ENCODE assay signal across 18 cellular contexts in the genomic region with DNA sequence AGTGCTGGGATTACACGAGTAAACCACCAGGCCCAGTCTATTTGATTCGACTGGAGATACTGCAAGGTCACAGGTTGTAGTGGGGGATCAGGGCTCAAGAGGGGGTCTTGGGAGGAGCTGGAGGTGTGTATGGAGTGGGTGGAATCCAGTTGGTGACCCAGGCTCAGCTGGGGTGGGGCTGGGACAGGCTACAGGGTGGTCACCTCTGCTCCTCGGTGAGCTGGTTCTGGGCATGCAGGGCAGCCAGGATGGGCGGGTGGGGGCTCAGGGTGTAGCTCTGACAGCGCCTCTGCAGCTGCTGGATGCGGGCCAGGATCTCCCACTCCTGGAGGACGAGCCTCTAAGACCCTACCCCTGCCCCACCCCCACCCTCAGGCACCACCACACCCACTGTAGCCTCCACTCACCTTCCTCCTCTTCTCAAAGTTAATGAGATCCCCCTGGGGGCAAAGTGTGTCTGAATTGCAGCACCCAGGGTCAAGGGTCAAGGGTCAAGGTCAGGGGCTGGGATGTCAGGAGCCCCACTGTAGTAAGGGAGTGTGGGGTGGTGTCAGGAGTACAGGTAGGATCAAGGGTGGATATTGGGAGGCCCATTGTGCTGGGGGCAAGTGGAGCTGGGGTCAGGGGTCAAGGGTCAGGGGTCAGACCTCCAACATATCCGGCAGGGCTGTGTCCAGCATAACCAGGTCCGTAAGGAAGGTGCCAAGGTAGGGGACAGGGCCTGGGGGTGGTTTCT. TPM values are rescaled to one million over a fixed set of nuclear protein-coding genes. Genes with fewer than 3 reads are reported as not detected.
DNase-seq lines count a peak whose midpoint lies in the region; ATAC-seq, FAIRE-seq and TF ChIP-seq lines count a peak whose summit lies in the region.
"Had no signal": no experiment of that assay in that cellular context is flagged by ENCODE, and none has a peak within 500 bp of the region (broad histone marks: within the 10 kb centered on the region; RNA-seq: fewer than 3 reads in every experiment).

No MANE protein-coding gene starts in this region.

- H3K9me3 Mint-ChIP-seq in Caco-2 (ENCODE audit: unreplicated experiment): no peaks in the 10 kb centered on the region
- H3K9me3 Mint-ChIP-seq: CD8-positive, alpha-beta memory T cell; IgD-negative memory B cell had no signal

- H3K27ac Mint-ChIP-seq in Caco-2 (ENCODE audit: unreplicated experiment): no peak overlapping the region
- H3K27ac Mint-ChIP-seq: CD8-positive, alpha-beta memory T cell had no signal

- no peak for TF ChIP-seq EP300 in A549 (IDR thresholded peaks at IDR 0.05)

- H3K4me1 ChIP-seq in A549 (no peaks in the 10 kb centered on the region), kidney (ENCODE audit: control insufficient read depth in 1 of 2, insufficient read depth in 1 of 2, low read depth in 1 of 2, low read length in 2 of 2) (no peaks in the 10 kb centered on the region), Caco-2 (no peaks in the 10 kb centered on the region)
- H3K4me1 ChIP-seq: BLaER1 had no signal

- TF ChIP-seq CTCF in A549 (IDR thresholded peaks at IDR 0.05) (no peak), kidney (IDR thresholded peaks at IDR 0.05; ENCODE audit: borderline replicate concordance, extremely low read depth, insufficient read depth) (no peak), Caco-2 (IDR thresholded peaks at IDR 0.05; ENCODE audit: insufficient read depth in 1 of 2, low read depth in 1 of 2, low read length in 1 of 2, severe bottlenecking in 1 of 2, unreplicated experiment in 1 of 2) (no peak)

- POLR2A ChIA-PET in A549 (lab: Yijun Ruan, JAX): no interaction called here
- POLR2A ChIA-PET in Caco-2 (lab: Charles Lee): interaction anchor here (0.6 to 0.9 kb wide), 2 partner anchors 18 to 89 kb away, joined by 3 to 9 read pairs; no protein-coding TSS in a partner anchor

- DNase-seq in A549 (ENCODE audit: low read depth in 1 of 2, low spot score in 1 of 2) (no peak), D341Med (ENCODE audit: low spot score) (peak; percentile 33), RPMI8226 (peak; percentile 1), kidney (peak; percentile 72), Caco-2 (no peak), Kasumi-1 (lab: John Stamatoyannopoulos, UW) (no peak)
- DNase-seq: AML-193; CD8-positive, alpha-beta memory T cell; DMS 273 treated with DMSO at 0.1 percent for 48 hours; HCEC 1CT had no signal

- no peak overlapping the region for H3K4me2 ChIP-seq in A549
- H3K4me2 ChIP-seq: BLaER1, KMS-11 had no signal

- H3K27ac ChIP-seq in A549 (no peak overlapping the region), kidney (ENCODE audit: low read depth in 2 of 2, low read length in 2 of 2) (no peak overlapping the region)
- H3K27ac ChIP-seq: BLaER1, KMS-11 had no signal

- WGBS in A549 (ENCODE audit: missing lambda C conversion rate): 74% methylated on average over 5 of the region's 9 CpGs

- no peak for FAIRE-seq in A549 (lab: Jason Lieb, UNC)
- FAIRE-seq in kidney (lab: Jason Lieb, UNC): no peak
- FAIRE-seq: GM12892 had no signal

- no peaks in the 10 kb centered on the region for H3K9me3 ChIP-seq in A549
- no peaks in the 10 kb centered on the region for H3K9me3 ChIP-seq in kidney (ENCODE audit: control insufficient read depth in 1 of 2, low read length in 2 of 2)
- no peaks in the 10 kb centered on the region for H3K9me3 ChIP-seq in Caco-2
- H3K9me3 ChIP-seq: BLaER1 had no signal

- intact Hi-C loops in kidney (cut with DNase I) (no loop called here), Caco-2 (cut with micrococcal nuclease; ENCODE audit: unreplicated experiment) (no loop called here)

- H3K36me3 ChIP-seq in kidney (ENCODE audit: control insufficient read depth in 1 of 2, insufficient read depth in 2 of 2, low read length in 2 of 2) (peaks cover 4 to 23% of the 10 kb centered on the region in 2 donors), Caco-2 (ENCODE audit: control insufficient read depth, insufficient read depth, low read length) (no peaks in the 10 kb centered on the region; the same call in none of the 2 replicates)
- H3K36me3 ChIP-seq: BLaER1 had no signal

- H3K36me3 Mint-ChIP-seq in Caco-2 (ENCODE audit: insufficient read depth, unreplicated experiment): peaks cover 15% of the 10 kb centered on the region
- H3K36me3 Mint-ChIP-seq: IgD-negative memory B cell had no signal

- BruUV-seq in Caco-2 (replicated peaks; lab: Mats Ljungman, UMichigan): no TSS peak

- H3K4me3 ChIP-seq in A549: no peak overlapping the region
- H3K4me3 ChIP-seq in kidney (ENCODE audit: low read length in 2 of 2): no peak overlapping the region
- H3K4me3 ChIP-seq in Caco-2 (ENCODE audit: low read depth, low read length): no peak overlapping the region
- H3K4me3 ChIP-seq: BLaER1 had no signal

- H3K4me3 Mint-ChIP-seq in Caco-2 (ENCODE audit: unreplicated experiment): no peak overlapping the region
- H3K4me3 Mint-ChIP-seq: CD8-positive, alpha-beta memory T cell; IgD-negative memory B cell had no signal

- no peak overlapping the region for H3K9ac ChIP-seq in kidney (ENCODE audit: low read length in 2 of 2)
- H3K9ac ChIP-seq: BLaER1, KMS-11 had no signal

- TF ChIP-seq POLR2A in A549 (IDR thresholded peaks at IDR 0.05; ENCODE audit: low read length): no peak

- no peaks in the 10 kb centered on the region for H3K27me3 Mint-ChIP-seq in Caco-2 (ENCODE audit: insufficient read depth, unreplicated experiment)
- H3K27me3 Mint-ChIP-seq: IgD-negative memory B cell had no signal

- no peaks in the 10 kb centered on the region for H3K27me3 ChIP-seq in Caco-2 (replicated peaks; ENCODE audit: control insufficient read depth, insufficient read depth, low read length)

- H3K4me1 Mint-ChIP-seq in Caco-2 (ENCODE audit: low read depth, unreplicated experiment): no peaks in the 10 kb centered on the region
- H3K4me1 Mint-ChIP-seq: CD8-positive, alpha-beta memory T cell; IgD-negative memory B cell had no signal

- CTCF ChIA-PET in A549 (lab: Yijun Ruan, JAX) (interaction anchor here (0.9 to 3.6 kb wide), 3 partner anchors 20 to 80 kb away, joined by 4 to 26 read pairs (median 4); a partner anchor contains a TSS), Caco-2 (lab: Charles Lee) (no interaction called here)

- ATAC-seq in A549: no peak; a peak in 1 of 6 replicates
- ATAC-seq in HG03342 (IDR thresholded peaks at IDR 0.05; ENCODE audit: unreplicated experiment): no peak

- TF ChIP-seq RAD21 in A549 (conservative IDR thresholded peaks at IDR 0.05 in 1 of 2, IDR thresholded peaks at IDR 0.05 in 1 of 2): no peak

TF ChIP-seq in A549, 52 proteins besides CTCF, POLR2A, EP300 and RAD21:
- TF ChIP-seq ESRRA (IDR thresholded peaks at IDR 0.05; ENCODE audit: borderline replicate concordance, low read length) (peak; percentile 63; the same call in 1 of the 2 replicates), RNF2 (IDR thresholded peaks at IDR 0.05; ENCODE audit: borderline replicate concordance, low read depth) (no peak), HOXA7 (CRISPR knock-in tag; IDR thresholded peaks at IDR 0.05) (no peak), HOXB5 (CRISPR knock-in tag; IDR thresholded peaks at IDR 0.05) (no peak)

RNA-seq across cellular contexts. Expression of a gene that starts 17.1 kb away (rescaled TPM):
- polyA plus RNA-seq in A549 (2011; rRNA removed) (1.5 and 1.8 TPM in 2 replicates), A549 (2017; fragmentation: RNase III; extraction: RNeasy Plus Mini Kit Qiagen cat#74134 plus additional on column Dnase treatment) (2.3 to 4.0 TPM (median 3.7 TPM) in 3 replicates), kidney (ENCODE audit: insufficient read depth, low read depth, low replicate concordance) (56.9 TPM)
- polyA plus RNA-seq in A549 (2012; cell fraction: cytosol; rRNA removed): 1.6 and 1.7 TPM in 2 replicates
- polyA plus RNA-seq in A549 (2012; cell fraction: nucleus; rRNA removed): 27.8 and 32.9 TPM in 2 replicates
- 1.5 and 2.0 TPM in 2 replicates for polyA minus RNA-seq in A549 (2011; rRNA and poly(A)+ RNA removed)
- total RNA-seq in kidney (126 TPM), Caco-2 (2022) (53.1 and 58.8 TPM in 2 replicates)
- total RNA-seq: CD8-positive, alpha-beta memory T cell; Daoy; H4 had no signal
- polyA plus RNA-seq: CD8-positive, alpha-beta memory T cell had no signal

RNA-seq across cellular contexts. Expression of a gene that starts 17.9 kb away (rescaled TPM):
- polyA plus RNA-seq in A549 (2011; rRNA removed) (4.4 and 5.2 TPM in 2 replicates), A549 (2017; fragmentation: RNase III; extraction: RNeasy Plus Mini Kit Qiagen cat#74134 plus additional on column Dnase treatment) (2.8 to 3.6 TPM (median 3.3 TPM) in 3 replicates), kidney (ENCODE audit: insufficient read depth, low read depth, low replicate concordance) (20.4 TPM)
- polyA plus RNA-seq in A549 (2012; cell fraction: cytosol; rRNA removed): 8.3 and 10.0 TPM in 2 replicates
- 19.3 and 20.0 TPM in 2 replicates for polyA plus RNA-seq in A549 (2012; cell fraction: nucleus; rRNA removed)
- polyA minus RNA-seq in A549 (2011; rRNA and poly(A)+ RNA removed): 3.9 and 4.8 TPM in 2 replicates
- total RNA-seq in kidney (23.6 TPM), Caco-2 (2022) (6.1 and 7.9 TPM in 2 replicates)

RNA-seq across cellular contexts. Expression of a gene that starts 27.5 kb away (rescaled TPM):
- 1.2 and 1.3 TPM in 2 replicates for polyA plus RNA-seq in A549 (2011; rRNA removed)
- 3.0 and 3.6 TPM in 2 replicates for polyA plus RNA-seq in A549 (2012; cell fraction: cytosol; rRNA removed)
- polyA plus RNA-seq in A549 (2012; cell fraction: nucleus; rRNA removed): 2.6 and 3.3 TPM in 2 replicates
- 1.5 to 1.8 TPM (median 1.5 TPM) in 3 replicates for polyA plus RNA-seq in A549 (2017; fragmentation: RNase III; extraction: RNeasy Plus Mini Kit Qiagen cat#74134 plus additional on column Dnase treatment)
- polyA minus RNA-seq in A549 (2011; rRNA and poly(A)+ RNA removed): 0.33 and 0.88 TPM in 2 replicates
- total RNA-seq in kidney: 4.1 TPM
- polyA plus RNA-seq in kidney (ENCODE audit: insufficient read depth, low read depth, low replicate concordance): 6.2 TPM
- 3.7 and 3.9 TPM in 2 replicates for total RNA-seq in Caco-2 (2022)

RNA-seq across cellular contexts. Expression of a gene that starts 32.9 kb away (rescaled TPM):
- polyA plus RNA-seq in A549 (2011; rRNA removed) (0.46 and 0.70 TPM in 2 replicates), A549 (2017; fragmentation: RNase III; extraction: RNeasy Plus Mini Kit Qiagen cat#74134 plus additional on column Dnase treatment) (0.99 to 1.2 TPM (median 1.0 TPM) in 3 replicates), kidney (ENCODE audit: insufficient read depth, low read depth, low replicate concordance) (7.1 TPM)
- polyA plus RNA-seq in A549 (2012; cell fraction: cytosol; rRNA removed): 0.98 and 1.0 TPM in 2 replicates
- polyA plus RNA-seq in A549 (2012; cell fraction: nucleus; rRNA removed): 0.86 and 1.1 TPM in 2 replicates
- polyA minus RNA-seq in A549 (2011; rRNA and poly(A)+ RNA removed): 0.45 TPM in 1 of 2 replicates, not detected in the other
- total RNA-seq in kidney (1.5 TPM), Caco-2 (2022) (not detected in 2 replicates)
- total RNA-seq: Daoy, HT-29 had no signal
- polyA plus RNA-seq: CD8-positive, alpha-beta memory T cell had no signal

RNA-seq across cellular contexts. Expression of a gene that starts 33.5 kb away (rescaled TPM):
- polyA plus RNA-seq in A549 (2011; rRNA removed) (75.0 and 102 TPM in 2 replicates), A549 (2017; fragmentation: RNase III; extraction: RNeasy Plus Mini Kit Qiagen cat#74134 plus additional on column Dnase treatment) (206 to 215 TPM (median 212 TPM) in 3 replicates), kidney (ENCODE audit: insufficient read depth, low read depth, low replicate concordance) (182 TPM)
- 173 and 208 TPM in 2 replicates for polyA plus RNA-seq in A549 (2012; cell fraction: cytosol; rRNA removed)
- polyA plus RNA-seq in A549 (2012; cell fraction: nucleus; rRNA removed): 430 and 651 TPM in 2 replicates
- 150 and 154 TPM in 2 replicates for polyA minus RNA-seq in A549 (2011; rRNA and poly(A)+ RNA removed)
- total RNA-seq in kidney (278 TPM), Caco-2 (2022) (412 and 456 TPM in 2 replicates)

Comparison
In these comparisons a context has a peak if more than half of its experiments do, and no peak if none do; other contexts are left out.
1. DNase-seq: peak in D341Med (single experiment), RPMI8226 (single experiment) and kidney (single experiment); none in A549 (0 of 2), Caco-2 (0 of 2) and Kasumi-1 (0 of 2).